ENCODE assay signal across 8 cellular contexts in genomic region chr17:74987418-74987908, GRCh38. TPM values are rescaled to one million over a fixed set of nuclear protein-coding genes. Genes with fewer than 3 reads are reported as not detected.
DNase-seq lines count a peak whose midpoint lies in the region; ATAC-seq and TF ChIP-seq lines count a peak whose summit lies in the region.

Gene CDR2L (plus strand): TSS chr17:74987632. CDS start chr17:74988044, 412 bp downstream.

- DNase-seq in GM10248 (ENCODE audit: extremely low spot score) (peak; percentile 94), NCI-H146 (lab: John Stamatoyannopoulos, UW) (peak; percentile 94), amniotic stem cell (lab: John Stamatoyannopoulos, UW) (peak; percentile 79), left cardiac atrium (peak; percentile 99), posterior vena cava (ENCODE audit: low spot score) (peak; percentile 99), upper lobe of left lung (peak; percentile 99)

- H3K27me3 Mint-ChIP-seq in T-helper 1 cell treated with Interleukin-12 subunit alpha and Interleukin-12 subunit beta and Interleukin-4 antibody, amounts not matched to agents 30 μg/mL and 1 μg/mL, for 36 hours (ENCODE audit: low read depth): peaks cover 52% of the 10 kb centered on the region

- POLR2A ChIA-PET in GM10248 (lab: Yijun Ruan, JAX): no interaction called here

- TF ChIP-seq EP300 in upper lobe of left lung (IDR thresholded peaks at IDR 0.05): no peak

- WGBS in upper lobe of left lung, 2 donors: 0% methylated on average over 4 to 15 of the region's 51 CpGs

- H3K27me3 ChIP-seq in upper lobe of left lung: peaks cover 0 to under 1% (median 0%) of the 10 kb centered on the region in 4 donors

- H3K4me3 ChIP-seq in upper lobe of left lung: peak within 1 kb of the TSS; percentile 53 to 97 (median 88)

- peak within 1 kb of the TSS; percentile 88 for H3K4me3 Mint-ChIP-seq in T-helper 1 cell treated with Interleukin-12 subunit alpha and Interleukin-12 subunit beta and Interleukin-4 antibody, amounts not matched to agents 30 μg/mL and 1 μg/mL, for 36 hours

- no peaks in the 10 kb centered on the region for H3K36me3 Mint-ChIP-seq in T-helper 1 cell treated with Interleukin-12 subunit alpha and Interleukin-12 subunit beta and Interleukin-4 antibody, amounts not matched to agents 30 μg/mL and 1 μg/mL, for 36 hours (ENCODE audit: low read depth)

- TF ChIP-seq CTCF in GM10248 (IDR thresholded peaks at IDR 0.05; ENCODE audit: control extremely low read depth, extremely low read depth, low read depth, missing control alignments) (no peak), upper lobe of left lung (IDR thresholded peaks at IDR 0.05) (peak in 2 of 6 experiments; percentile 4 to 17)

- CTCF ChIA-PET in GM10248 (lab: Yijun Ruan, JAX): interaction anchor here (0.6 to 7.4 kb wide), 12 partner anchors 9 to 238 kb away, joined by 3 to 47 read pairs (median 4); no protein-coding TSS in a partner anchor

- peak in 3 of 4 donors; percentile 90 to 94 (median 91) for TF ChIP-seq POLR2A in upper lobe of left lung (IDR thresholded peaks at IDR 0.05)

- H3K9me3 ChIP-seq in upper lobe of left lung: no peaks in the 10 kb centered on the region

- intact Hi-C loops in left cardiac atrium (cut with DNase I) (no loop called here), posterior vena cava (cut with DNase I) (loop anchor here in 1 of 2 donors (5.0 to 10.0 kb wide), 2 partner anchors 45 to 217 kb away; partner anchors contain the start of gene NUP85)

- peaks cover 12% of the 10 kb centered on the region for H3K4me1 Mint-ChIP-seq in T-helper 1 cell treated with Interleukin-12 subunit alpha and Interleukin-12 subunit beta and Interleukin-4 antibody, amounts not matched to agents 30 μg/mL and 1 μg/mL, for 36 hours (ENCODE audit: low read depth)

- H3K27ac Mint-ChIP-seq in T-helper 1 cell treated with Interleukin-12 subunit alpha and Interleukin-12 subunit beta and Interleukin-4 antibody, amounts not matched to agents 30 μg/mL and 1 μg/mL, for 36 hours: peak within 1 kb of the TSS; percentile 41

- peaks cover 23 to 41% (median 38%) of the 10 kb centered on the region in 4 donors for H3K4me1 ChIP-seq in upper lobe of left lung

- H3K27ac ChIP-seq in upper lobe of left lung: peak within 1 kb of the TSS; percentile 90 to 98 (median 94)

- no peaks in the 10 kb centered on the region for H3K36me3 ChIP-seq in upper lobe of left lung

- no peaks in the 10 kb centered on the region for H3K9me3 Mint-ChIP-seq in T-helper 1 cell treated with Interleukin-12 subunit alpha and Interleukin-12 subunit beta and Interleukin-4 antibody, amounts not matched to agents 30 μg/mL and 1 μg/mL, for 36 hours

- peak; percentile 91 for ATAC-seq in HG02798 (IDR thresholded peaks at IDR 0.05; ENCODE audit: poor library complexity, unreplicated experiment)
- peak; percentile 95 for ATAC-seq in left cardiac atrium
- ATAC-seq in upper lobe of left lung (ENCODE audit: low FRiP score in 2 of 2): peak; percentile 91 to 96

RNA-seq across cellular contexts. Expression of gene CDR2L, which starts in this region (rescaled TPM):
- total RNA-seq in left cardiac atrium (10 to 100 TPM; 13.8 to 15.2 TPM), posterior vena cava (10 to 100 TPM; 17.4 to 26.0 TPM), upper lobe of left lung (10 to 100 TPM; 15.6 to 48.8 (median 24.7) TPM)

Comparison
In these comparisons a context has a peak if more than half of its experiments do, and no peak if none do; other contexts are left out.
1. Peak in every context shown above with its lines: DNase-seq, ATAC-seq, H3K4me3 ChIP-seq and H3K27ac ChIP-seq.